ENCODE assay signal across 11 cellular contexts in genomic region chr6:38713812-38714211, GRCh38. TPM values are rescaled to one million over a fixed set of nuclear protein-coding genes. Genes with fewer than 3 reads are reported as not detected.
DNase-seq lines count a peak whose midpoint lies in the region; ATAC-seq and TF ChIP-seq lines count a peak whose summit lies in the region.
"Had no signal": no experiment of that assay in that cellular context is flagged by ENCODE, and none has a peak within 500 bp of the region (broad histone marks: within the 10 kb centered on the region; RNA-seq: fewer than 3 reads in every experiment).

No MANE protein-coding gene starts in this region.

- no peak overlapping the region for H3K27ac ChIP-seq in CD8-positive, alpha-beta memory T cell (ENCODE audit: low read depth, low read length)
- no peak overlapping the region for H3K27ac ChIP-seq in coronary artery

- H3K27me3 ChIP-seq in CD8-positive, alpha-beta memory T cell (ENCODE audit: insufficient read depth, low read length, poor library complexity, severe bottlenecking): no peaks in the 10 kb centered on the region

- peaks cover 17 to 26% (median 22%) of the 10 kb centered on the region in 3 donors for H3K4me1 Mint-ChIP-seq in CD8-positive, alpha-beta memory T cell
- peaks cover 13 to 19% (median 16%) of the 10 kb centered on the region in 4 donors for H3K4me1 Mint-ChIP-seq in naive thymus-derived CD8-positive, alpha-beta T cell

- ATAC-seq in naive thymus-derived CD8-positive, alpha-beta T cell: peak; percentile 81 to 83

- no peak for TF ChIP-seq CTCF in NB4 (IDR thresholded peaks at IDR 0.05; ENCODE audit: low read depth, low read length)
- TF ChIP-seq CTCF in coronary artery (IDR thresholded peaks at IDR 0.05): no peak

- peaks cover 2 to 25% of the 10 kb centered on the region in 2 donors for H3K27me3 Mint-ChIP-seq in CD8-positive, alpha-beta memory T cell
- H3K27me3 Mint-ChIP-seq in naive thymus-derived CD8-positive, alpha-beta T cell: peaks cover 25 to 30% (median 27%) of the 10 kb centered on the region in 5 donors

- TF ChIP-seq POLR2A in NB4 (IDR thresholded peaks at IDR 0.05; ENCODE audit: extremely low read depth, insufficient read length): no peak

- peaks cover 0 to 4% (median 0%) of the 10 kb centered on the region in 5 donors for H3K9me3 Mint-ChIP-seq in CD8-positive, alpha-beta memory T cell
- H3K9me3 Mint-ChIP-seq in naive thymus-derived CD8-positive, alpha-beta T cell: peaks cover 0 to 3% (median 0%) of the 10 kb centered on the region in 9 donors

- peak overlapping the region; percentile 31 to 96 (median 84) for H3K27ac Mint-ChIP-seq in CD8-positive, alpha-beta memory T cell
- H3K27ac Mint-ChIP-seq in naive thymus-derived CD8-positive, alpha-beta T cell: peak overlapping the region in 4 of 10 donors; percentile 0 to 85 (median 51)
- H3K27ac Mint-ChIP-seq: activated B cell treated with CpG ODN at 0.5 μM for 24 hours had no signal

- peak in 4 of 5 donors; percentile 12 to 82 (median 28) for DNase-seq in CD8-positive, alpha-beta memory T cell
- DNase-seq in NB4 (ENCODE audit: low read depth) (peak; percentile 83), activated T-cell treated with anti-CD3 and anti-CD28 coated beads for 48 hours (ENCODE audit: low read depth) (peak; percentile 53), coronary artery (ENCODE audit: low spot score) (no peak), iPS-NIHi7 (ENCODE audit: extremely low spot score) (no peak), amygdala (lab: John Stamatoyannopoulos, UW) (no peak), cortex of kidney (lab: John Stamatoyannopoulos, UW) (no peak)
- peak in 3 of 10 donors; percentile 22 to 35 (median 31) for DNase-seq in naive thymus-derived CD8-positive, alpha-beta T cell
- DNase-seq: activated B cell treated with CpG ODN at 0.5 μM for 24 hours, DMS 273 treated with DMSO at 0.1 percent for 48 hours had no signal

- H3K36me3 ChIP-seq in CD8-positive, alpha-beta memory T cell (ENCODE audit: insufficient read depth, low read length): no peaks in the 10 kb centered on the region
- H3K36me3 ChIP-seq: upper lobe of left lung had no signal

- H3K4me1 ChIP-seq in CD8-positive, alpha-beta memory T cell (ENCODE audit: insufficient read depth, low read length): peaks cover 16% of the 10 kb centered on the region

- POLR2A ChIA-PET in CD8-positive, alpha-beta memory T cell (lab: Charles Lee): interaction anchor here (0.6 to 3.0 kb wide), 6 partner anchors 9 to 74 kb away, joined by 4 to 41 read pairs (median 4); partner anchors contain the start of genes BTBD9 and GLO1
- POLR2A ChIA-PET in naive thymus-derived CD8-positive, alpha-beta T cell (lab: Charles Lee): interaction anchor here (0.9 to 1.2 kb wide), 3 partner anchors 10 to 74 kb away, joined by 3 to 7 read pairs (median 3); partner anchors contain the start of gene BTBD9

- CTCF ChIA-PET in CD8-positive, alpha-beta memory T cell (lab: Charles Lee): interaction anchor here (0.9 to 3.4 kb wide), 3 partner anchors 11 to 220 kb away, joined by 3 to 14 read pairs (median 3); partner anchors contain the start of gene GLO1

- H3K4me3 Mint-ChIP-seq in CD8-positive, alpha-beta memory T cell: peak overlapping the region in 6 of 7 donors; percentile 2 to 84 (median 64)
- H3K4me3 Mint-ChIP-seq in naive thymus-derived CD8-positive, alpha-beta T cell: peak overlapping the region in 7 of 10 donors; percentile 25 to 73 (median 55)

- H3K9me3 ChIP-seq in CD8-positive, alpha-beta memory T cell (ENCODE audit: low read length): no peaks in the 10 kb centered on the region

- H3K4me3 ChIP-seq in CD8-positive, alpha-beta memory T cell (ENCODE audit: low read length): no peak overlapping the region
- H3K4me3 ChIP-seq in NB4 (ENCODE audit: low read depth, low read length) (no peak overlapping the region), coronary artery (no peak overlapping the region)
- H3K4me3 ChIP-seq: upper lobe of left lung had no signal

- peaks cover 0 to 1% (median 0%) of the 10 kb centered on the region in 3 donors for H3K36me3 Mint-ChIP-seq in CD8-positive, alpha-beta memory T cell
- no peaks in the 10 kb centered on the region for H3K36me3 Mint-ChIP-seq in naive thymus-derived CD8-positive, alpha-beta T cell

RNA-seq across cellular contexts. Expression of gene DNAH8, which starts 1.3 kb away (rescaled TPM):
- total RNA-seq in CD8-positive, alpha-beta memory T cell: under 1 TPM; 0.11 to 0.20 TPM
- not detected for polyA plus RNA-seq in CD8-positive, alpha-beta memory T cell
- not detected for total RNA-seq in naive thymus-derived CD8-positive, alpha-beta T cell
- not detected for polyA plus RNA-seq in naive thymus-derived CD8-positive, alpha-beta T cell

RNA-seq across cellular contexts. Expression of gene GLO1, which starts 10.9 kb away (rescaled TPM):
- 100 to 1,000 TPM; 153 to 157 TPM for total RNA-seq in CD8-positive, alpha-beta memory T cell
- polyA plus RNA-seq in CD8-positive, alpha-beta memory T cell: 98.9 TPM
- 10 to 100 TPM; 30.7 to 30.8 TPM for total RNA-seq in naive thymus-derived CD8-positive, alpha-beta T cell
- polyA plus RNA-seq in naive thymus-derived CD8-positive, alpha-beta T cell: 100 to 1,000 TPM in 1 of 3 donors, 10 to 100 TPM in 2; 74.1 to 103 (median 80.1) TPM

Comparison
In these comparisons a context has a peak if more than half of its experiments do, and no peak if none do; other contexts are left out.
1. DNase-seq: peak in CD8-positive, alpha-beta memory T cell (4 of 5), NB4 (single experiment) and activated T-cell treated with anti-CD3 and anti-CD28 coated beads for 48 hours (single experiment); none in coronary artery (single experiment), iPS-NIHi7 (single experiment), amygdala (0 of 56) and cortex of kidney (single experiment).
2. RNA of gene GLO1, which starts 10.9 kb away (total RNA-seq): 153 to 157 TPM in CD8-positive, alpha-beta memory T cell; 30.7 to 30.8 TPM in naive thymus-derived CD8-positive, alpha-beta T cell; every median in the first group is over 4 times any median in the second.